8 cellular contexts compared by ENCODE assay signal in the genomic region with DNA sequence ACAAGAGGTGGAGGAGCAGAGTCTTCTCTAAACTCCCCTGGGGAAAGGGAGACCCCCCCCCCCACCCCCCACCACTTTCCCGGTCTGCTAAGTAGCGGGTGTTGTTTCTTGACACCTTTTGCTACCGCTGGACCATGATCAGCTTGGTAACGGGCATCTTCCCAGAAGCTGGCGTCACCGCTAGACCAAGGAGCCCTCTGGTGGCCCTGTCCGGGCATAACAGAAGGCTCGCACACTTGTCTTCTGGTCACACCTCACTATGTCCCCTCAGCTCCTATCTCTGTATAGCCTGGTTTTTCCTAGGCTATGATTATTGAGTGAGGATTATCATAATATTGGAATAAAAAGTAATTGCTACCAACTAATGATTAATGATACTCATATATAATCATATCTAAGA. TPM values are rescaled to one million over a fixed set of nuclear protein-coding genes. Genes with fewer than 3 reads are reported as not detected.
DNase-seq lines count a peak whose midpoint lies in the region; ATAC-seq and TF ChIP-seq lines count a peak whose summit lies in the region.
"Not testable (repeated sequence)": the region's sequence is repeated elsewhere in the genome, so short reads cannot be mapped to it uniquely, and the experiment has no call there.

No MANE protein-coding gene starts in this region.

- 4 to 9% (median 5%) methylated on average over 6 to 8 of the region's 8 CpGs; no CpG with 5 or more reads in 1 of the 4 donors for WGBS in heart left ventricle, 4 donors

- 0 out of 3 replicates have a peak, but pooled peaks have one; percentile 19 for TF ChIP-seq CTCF in GM12872 (IDR thresholded peaks at IDR 0.05; ENCODE audit: insufficient read depth, low read depth, low read length)
- peak; percentile 40 for TF ChIP-seq CTCF in PC-9 (conservative IDR thresholded peaks at IDR 0.05)
- peak; percentile 17 to 52 (median 39) for TF ChIP-seq CTCF in heart left ventricle (IDR thresholded peaks at IDR 0.05)
- TF ChIP-seq CTCF in upper lobe of right lung (IDR thresholded peaks at IDR 0.05): peak; percentile 45

- intact Hi-C loops in PC-9 (cut with micrococcal nuclease; ENCODE audit: unreplicated experiment); heart left ventricle (cut with DNase I); upper lobe of right lung (cut with DNase I): not testable (repeated sequence)

- H3K9me3 Mint-ChIP-seq in activated CD8-positive, alpha-beta T cell treated with anti-CD3 and anti-CD28 coated beads, Interleukin-2, amount 10 ng/mL, durations not matched to agents 7 days and 5 days (ENCODE audit: insufficient read depth): peaks cover 15% of the 10 kb centered on the region
- H3K9me3 Mint-ChIP-seq in naive thymus-derived CD8-positive, alpha-beta T cell: peaks cover 0 to 13% (median 4%) of the 10 kb centered on the region in 9 donors

- H3K27ac Mint-ChIP-seq in activated CD8-positive, alpha-beta T cell treated with anti-CD3 and anti-CD28 coated beads, Interleukin-2, amount 10 ng/mL, durations not matched to agents 7 days and 5 days; naive thymus-derived CD8-positive, alpha-beta T cell: not testable (repeated sequence)

- H3K9me2 ChIP-seq in PC-9 (ENCODE audit: insufficient read depth): not testable (repeated sequence)

- POLR2A ChIA-PET in PC-9 (lab: Charles Lee; ENCODE audit: unreplicated experiment); activated CD8-positive, alpha-beta T cell treated with anti-CD3 and anti-CD28 coated beads, Interleukin-2, amount 10 ng/mL, durations not matched to agents 7 days and 5 days (lab: Charles Lee); naive thymus-derived CD8-positive, alpha-beta T cell (lab: Charles Lee): not testable (repeated sequence)

- H3K27me3 ChIP-seq in PC-9 (ENCODE audit: insufficient read depth, low read depth): peaks cover 30% of the 10 kb centered on the region
- not testable (repeated sequence) for H3K27me3 ChIP-seq in adipocyte (replicated peaks; ENCODE audit: control insufficient read depth, insufficient read depth, low read length); heart left ventricle; upper lobe of right lung

- ATAC-seq in activated CD8-positive, alpha-beta T cell treated with anti-CD3 and anti-CD28 coated beads, Interleukin-2, amount 10 ng/mL, durations not matched to agents 7 days and 5 days; heart left ventricle; naive thymus-derived CD8-positive, alpha-beta T cell; upper lobe of right lung: not testable (repeated sequence)

- not testable (repeated sequence) for H3K36me3 Mint-ChIP-seq in activated CD8-positive, alpha-beta T cell treated with anti-CD3 and anti-CD28 coated beads, Interleukin-2, amount 10 ng/mL, durations not matched to agents 7 days and 5 days (ENCODE audit: low read depth); naive thymus-derived CD8-positive, alpha-beta T cell

- not testable (repeated sequence) for H3K27ac ChIP-seq in PC-9, heart left ventricle, upper lobe of right lung

- not testable (repeated sequence) for H3K4me3 Mint-ChIP-seq in activated CD8-positive, alpha-beta T cell treated with anti-CD3 and anti-CD28 coated beads, Interleukin-2, amount 10 ng/mL, durations not matched to agents 7 days and 5 days; naive thymus-derived CD8-positive, alpha-beta T cell

- H3K4me2 ChIP-seq in PC-9: not testable (repeated sequence)

- not testable (repeated sequence) for BruUV-seq in PC-9 (replicated peaks; lab: Mats Ljungman, UMichigan)

- H3K27me3 Mint-ChIP-seq in activated CD8-positive, alpha-beta T cell treated with anti-CD3 and anti-CD28 coated beads, Interleukin-2, amount 10 ng/mL, durations not matched to agents 7 days and 5 days (ENCODE audit: low read depth): not testable (repeated sequence)
- peaks cover 0 to 11% (median 4%) of the 10 kb centered on the region in 5 donors for H3K27me3 Mint-ChIP-seq in naive thymus-derived CD8-positive, alpha-beta T cell

- not testable (repeated sequence) for H3K4me1 Mint-ChIP-seq in activated CD8-positive, alpha-beta T cell treated with anti-CD3 and anti-CD28 coated beads, Interleukin-2, amount 10 ng/mL, durations not matched to agents 7 days and 5 days (ENCODE audit: low read depth); naive thymus-derived CD8-positive, alpha-beta T cell

- CTCF ChIA-PET in PC-9 (lab: Charles Lee): interaction anchor here (0.7 kb wide), 1 partner anchor 1992 kb away, joined by 8 read pairs; no protein-coding TSS in a partner anchor
- CTCF ChIA-PET in activated CD8-positive, alpha-beta T cell treated with anti-CD3 and anti-CD28 coated beads, Interleukin-2, amount 10 ng/mL, durations not matched to agents 7 days and 5 days (lab: Charles Lee): not testable (repeated sequence)

- H3K9ac ChIP-seq in adipocyte (ENCODE audit: low read length): not testable (repeated sequence)

- not testable (repeated sequence) for TF ChIP-seq POLR2A in heart left ventricle (IDR thresholded peaks at IDR 0.05)

- H3K9me3 ChIP-seq in PC-9 (ENCODE audit: insufficient read depth, low read depth); adipocyte (ENCODE audit: control insufficient read depth, low read length); heart left ventricle; upper lobe of right lung: not testable (repeated sequence)

- peak in 1 of 2 experiments; percentile 22 for DNase-seq in PC-9
- DNase-seq in activated CD8-positive, alpha-beta T cell treated with anti-CD3 and anti-CD28 coated beads, Interleukin-2, amount 10 ng/mL, durations not matched to agents 7 days and 5 days: peak; percentile 40
- peak; percentile 15 for DNase-seq in adipocyte (ENCODE audit: low read depth)
- DNase-seq in heart left ventricle: peak in 4 of 5 donors; percentile 22 to 63 (median 37)
- DNase-seq in naive thymus-derived CD8-positive, alpha-beta T cell: peak in 6 of 10 donors; percentile 9 to 32 (median 19)
- DNase-seq in stimulated activated CD4-positive, alpha-beta T cell treated with anti-CD3 and anti-CD28 coated beads, Interleukin-4, amount 100 ng/mL, for 1 hour: peak; percentile 29
- DNase-seq in upper lobe of right lung: peak; percentile 66

- not testable (repeated sequence) for H3K36me3 ChIP-seq in PC-9 (ENCODE audit: low read depth); adipocyte (ENCODE audit: control insufficient read depth, insufficient read depth, low read length, severe bottlenecking); heart left ventricle; upper lobe of right lung

- not testable (repeated sequence) for H3F3A ChIP-seq in PC-9 (ENCODE audit: insufficient read depth, low read depth)

- not testable (repeated sequence) for H3K4me3 ChIP-seq in PC-9; adipocyte (ENCODE audit: low read length); heart left ventricle; upper lobe of right lung

- H2AFZ ChIP-seq in PC-9: not testable (repeated sequence)

- H3K4me1 ChIP-seq in PC-9 (replicated peaks; ENCODE audit: insufficient read depth); adipocyte (ENCODE audit: control insufficient read depth, insufficient read depth, low read length); heart left ventricle; upper lobe of right lung: not testable (repeated sequence)

- H4K20me1 ChIP-seq in PC-9 (ENCODE audit: insufficient read depth): not testable (repeated sequence)

- not testable (repeated sequence) for H3K79me2 ChIP-seq in PC-9 (ENCODE audit: low read depth)

RNA-seq across cellular contexts. Expression of a gene that starts 54.1 kb away (rescaled TPM):
- 9.0 and 14.8 TPM in 2 replicates for total RNA-seq in PC-9 (2021)
- 10 to 100 TPM; 31.3 to 34.3 TPM for total RNA-seq in activated CD8-positive, alpha-beta T cell treated with anti-CD3 and anti-CD28 coated beads, Interleukin-2, amount 10 ng/mL, durations not matched to agents 7 days and 5 days
- 10 to 100 TPM in 2 of 9 donors, 1 to 10 TPM in 7; 3.8 to 13.8 (median 6.5) TPM for total RNA-seq in heart left ventricle
- 1 to 10 TPM; 2.6 to 3.3 TPM for polyA plus RNA-seq in heart left ventricle
- total RNA-seq in naive thymus-derived CD8-positive, alpha-beta T cell: 10 to 100 TPM; 37.4 to 41.0 TPM
- 10 to 100 TPM; 14.8 to 18.0 (median 17.6) TPM for polyA plus RNA-seq in naive thymus-derived CD8-positive, alpha-beta T cell
- 12.9 TPM for total RNA-seq in upper lobe of right lung
